Comparison of ENCODE assay signal across 8 cellular contexts in the genomic region with DNA sequence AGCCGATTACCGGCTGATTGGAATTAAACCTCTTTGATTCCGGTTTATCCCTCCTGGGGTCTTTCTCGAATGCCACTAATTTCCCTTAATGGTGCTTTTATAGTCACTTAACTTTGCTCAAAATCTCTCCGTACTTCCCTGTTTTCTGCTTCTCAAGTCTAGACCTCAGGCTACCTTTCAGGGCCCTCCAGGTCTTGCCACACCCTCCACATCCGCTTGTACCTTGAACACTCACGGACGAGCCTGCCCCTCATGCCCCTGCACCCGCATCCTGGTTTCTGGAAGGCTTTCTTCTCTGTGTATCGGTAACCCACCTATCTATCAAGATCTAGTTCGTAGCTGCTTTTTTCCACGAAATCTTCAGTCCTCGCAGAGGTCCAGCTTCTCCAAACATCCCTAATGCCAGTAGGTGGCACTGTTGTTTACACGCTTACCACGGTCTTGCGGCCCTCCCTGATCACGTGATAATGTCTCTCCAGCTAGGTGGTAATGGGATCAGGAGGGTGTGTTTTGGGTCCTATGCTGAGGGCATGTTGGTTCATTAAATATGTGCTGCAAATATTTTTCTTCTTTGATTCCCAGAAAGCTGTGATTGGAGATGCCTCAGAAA. TPM values are rescaled to one million over a fixed set of nuclear protein-coding genes. Genes with fewer than 3 reads are reported as not detected.
DNase-seq lines count a peak whose midpoint lies in the region; ATAC-seq, FAIRE-seq and TF ChIP-seq lines count a peak whose summit lies in the region.

No MANE protein-coding gene starts in this region.

- H3K27ac Mint-ChIP-seq in central memory CD8-positive, alpha-beta T cell (ENCODE audit: low read depth): no peak overlapping the region

- H3K4me3 Mint-ChIP-seq in central memory CD8-positive, alpha-beta T cell: no peak overlapping the region

- no peaks in the 10 kb centered on the region for H3K9me3 Mint-ChIP-seq in central memory CD8-positive, alpha-beta T cell

- ATAC-seq in GM21576 (IDR thresholded peaks at IDR 0.05; ENCODE audit: unreplicated experiment) (peak; percentile 47), GM21528 (IDR thresholded peaks at IDR 0.05; ENCODE audit: low FRiP score, unreplicated experiment) (no peak)
- ATAC-seq in central memory CD8-positive, alpha-beta T cell (replicated peaks; ENCODE audit: extremely low read depth, poor library complexity, severe bottlenecking): peak; percentile 43

- 34 to 38% methylated on average over 17 of the region's 17 CpGs for WGBS in tibial nerve, 2 donors

- H3K4me3 ChIP-seq in tibial nerve: no peak overlapping the region

- no peaks in the 10 kb centered on the region for H3K9me3 ChIP-seq in tibial nerve

- DNase-seq in D721Med (ENCODE audit: insufficient read length, low spot score) (peak; percentile 61), NCI-H1092 treated with DMSO at 0.1 percent for 48 hours (lab: John Stamatoyannopoulos, UW) (peak; percentile 37), SKM-1 (lab: John Stamatoyannopoulos, UW; ENCODE audit: unreplicated experiment) (peak; percentile 62), left kidney (ENCODE audit: low read depth, low spot score) (peak; percentile 90), tibial nerve (ENCODE audit: low spot score in 2 of 2) (peak in 1 of 2 donors; percentile 32)
- DNase-seq in central memory CD8-positive, alpha-beta T cell (ENCODE audit: low spot score in 2 of 2): no peak

- TF ChIP-seq CTCF in D721Med (IDR thresholded peaks at IDR 0.05; ENCODE audit: insufficient read depth, missing control alignments) (peak; percentile 68), tibial nerve (IDR thresholded peaks at IDR 0.05) (peak; percentile 21 to 39 (median 35))

- peaks cover 1% of the 10 kb centered on the region for H3K36me3 Mint-ChIP-seq in central memory CD8-positive, alpha-beta T cell (ENCODE audit: insufficient read depth)

- peaks cover 0 to 3% (median 0%) of the 10 kb centered on the region in 4 donors for H3K4me1 ChIP-seq in tibial nerve

- FAIRE-seq in D721Med (lab: Jason Lieb, UNC): no peak

- H3K27me3 Mint-ChIP-seq in central memory CD8-positive, alpha-beta T cell: peaks cover 79% of the 10 kb centered on the region

- H3K27ac ChIP-seq in tibial nerve: no peak overlapping the region

- TF ChIP-seq POLR2A in tibial nerve (IDR thresholded peaks at IDR 0.05): no peak

- no peaks in the 10 kb centered on the region for H3K27me3 ChIP-seq in tibial nerve

- H3K4me1 Mint-ChIP-seq in central memory CD8-positive, alpha-beta T cell: peaks cover 12% of the 10 kb centered on the region

- TF ChIP-seq EP300 in tibial nerve (IDR thresholded peaks at IDR 0.05): no peak

- no peaks in the 10 kb centered on the region for H3K36me3 ChIP-seq in tibial nerve

RNA-seq across cellular contexts. Expression of a gene that starts 13.8 kb away (rescaled TPM):
- total RNA-seq in tibial nerve: not detected

Comparison
In these comparisons a context has a peak if more than half of its experiments do, and no peak if none do; other contexts are left out.
1. DNase-seq: peak in D721Med (single experiment), NCI-H1092 treated with DMSO at 0.1 percent for 48 hours (single experiment), SKM-1 (single experiment) and left kidney (single experiment); none in central memory CD8-positive, alpha-beta T cell (0 of 2).